In the genomic region with DNA sequence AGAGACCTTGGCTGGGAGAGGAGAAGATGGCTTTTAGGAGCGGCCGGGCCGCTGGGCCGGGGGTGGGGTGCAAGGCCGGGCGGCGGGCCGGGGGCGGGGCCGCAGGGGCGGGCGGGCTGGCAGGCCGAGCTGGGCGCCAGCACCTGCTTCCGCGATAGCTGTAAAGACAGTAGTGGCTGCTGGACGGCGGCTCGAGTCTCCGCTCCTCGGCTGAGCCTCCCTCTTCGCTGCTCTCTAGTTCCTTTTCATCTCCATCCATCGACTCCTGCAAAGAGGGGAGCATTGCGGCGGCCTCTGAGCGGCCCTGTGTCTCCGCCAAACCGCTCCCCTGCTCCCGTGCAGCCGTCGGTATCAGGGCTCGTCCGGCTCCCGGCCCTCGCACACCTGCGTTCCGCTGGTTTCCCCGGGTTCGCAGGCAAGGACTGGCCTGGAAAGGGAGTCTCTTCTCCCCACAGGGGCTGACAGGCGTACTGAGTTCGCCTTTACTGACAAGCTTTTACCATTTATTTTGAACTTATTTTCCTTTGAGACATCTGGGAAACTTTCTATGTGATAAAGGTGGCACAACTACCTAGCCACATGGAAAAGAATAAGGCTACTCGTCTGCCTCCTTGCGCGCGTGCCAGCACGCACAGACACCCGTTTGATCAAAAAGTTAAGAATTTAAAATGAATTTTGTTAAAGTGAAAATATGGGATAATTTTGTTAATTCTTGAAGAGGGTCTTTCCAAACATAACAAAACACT, we compare ENCODE assay signal across 8 cellular contexts. TPM values are rescaled to one million over a fixed set of nuclear protein-coding genes. Genes with fewer than 3 reads are reported as not detected.
DNase-seq lines count a peak whose midpoint lies in the region; ATAC-seq, FAIRE-seq and TF ChIP-seq lines count a peak whose summit lies in the region.

A gene with protein sequence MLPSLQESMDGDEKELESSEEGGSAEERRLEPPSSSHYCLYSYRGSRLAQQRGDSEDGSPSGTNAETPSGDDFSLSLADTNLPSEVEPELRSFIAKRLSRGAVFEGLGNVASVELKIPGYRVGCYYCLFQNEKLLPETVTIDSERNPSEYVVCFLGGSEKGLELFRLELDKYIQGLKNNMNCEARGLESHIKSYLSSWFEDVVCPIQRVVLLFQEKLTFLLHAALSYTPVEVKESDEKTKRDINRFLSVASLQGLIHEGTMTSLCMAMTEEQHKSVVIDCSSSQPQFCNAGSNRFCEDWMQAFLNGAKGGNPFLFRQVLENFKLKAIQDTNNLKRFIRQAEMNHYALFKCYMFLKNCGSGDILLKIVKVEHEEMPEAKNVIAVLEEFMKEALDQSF (minus strand): TSS at position 317 of the 746 bp plus-strand sequence. CDS start 34 bp downstream, at position 283.

- H3K27me3 ChIP-seq in astrocyte (ENCODE audit: insufficient read depth, low read length): no peaks in the 10 kb centered on the region
- no peaks in the 10 kb centered on the region for H3K27me3 ChIP-seq in aorta (ENCODE audit: control insufficient read depth in 1 of 2, insufficient read depth in 2 of 2, low read length in 1 of 2)

- TF ChIP-seq CTCF in GM10266 (IDR thresholded peaks at IDR 0.05; ENCODE audit: control insufficient read depth, insufficient read depth, low read depth, missing control alignments): no peak
- TF ChIP-seq CTCF in astrocyte (IDR thresholded peaks at IDR 0.05; ENCODE audit: insufficient read depth, low read depth, low read length): no peak

- peaks cover 2% of the 10 kb centered on the region for H3K36me3 Mint-ChIP-seq in astrocyte (ENCODE audit: low read depth, unreplicated experiment)

- no peaks in the 10 kb centered on the region for H3K27me3 Mint-ChIP-seq in astrocyte (ENCODE audit: low read depth, unreplicated experiment)

- no peaks in the 10 kb centered on the region for H4K20me1 ChIP-seq in astrocyte (ENCODE audit: insufficient read depth, low read length)

- H3K27ac Mint-ChIP-seq in astrocyte (ENCODE audit: unreplicated experiment): peak within 1 kb of the TSS; percentile 81

- H3K27ac ChIP-seq in astrocyte (ENCODE audit: low read depth, low read length) (peak within 1 kb of the TSS; percentile 25), aorta (ENCODE audit: low read depth in 1 of 2, low read length in 2 of 2) (peak within 1 kb of the TSS; percentile 70 to 92)

- no peak for FAIRE-seq in astrocyte (lab: Jason Lieb, UNC)

- H3K9me3 ChIP-seq in astrocyte (ENCODE audit: insufficient read depth, low read depth, low read length) (no peaks in the 10 kb centered on the region), aorta (ENCODE audit: control insufficient read depth, low read length) (no peaks in the 10 kb centered on the region)

- DNase-seq in GM10266 (ENCODE audit: extremely low spot score) (peak; percentile 83), NCI-H1105 treated with DMSO at 0.1 percent for 48 hours (lab: John Stamatoyannopoulos, UW) (peak; percentile 79), T-helper 9 cell (peak; percentile 60), astrocyte (ENCODE audit: low read depth) (peak; percentile 47), hippocampal formation (lab: John Stamatoyannopoulos, UW) (peak; percentile 73 to 75), renal cortical epithelial cell (ENCODE audit: low read depth) (peak; percentile 55), aorta (peak; percentile 82 to 92)

- no peaks in the 10 kb centered on the region for H3K9me3 Mint-ChIP-seq in astrocyte (ENCODE audit: unreplicated experiment)

- intact Hi-C loops in aorta (cut with DNase I): no loop called here

- peaks cover 7% of the 10 kb centered on the region for H3K4me1 Mint-ChIP-seq in astrocyte (ENCODE audit: low read depth, unreplicated experiment)

- peak within 1 kb of the TSS; percentile 72 for H3K4me3 ChIP-seq in astrocyte (ENCODE audit: insufficient read depth, low read depth, low read length)
- H3K4me3 ChIP-seq in aorta (ENCODE audit: low read length in 2 of 2): peak within 1 kb of the TSS; percentile 57 to 64

- H3K79me2 ChIP-seq in astrocyte (ENCODE audit: insufficient read depth, low read length): no peaks in the 10 kb centered on the region

- H3K36me3 ChIP-seq in astrocyte (ENCODE audit: insufficient read depth, low read length) (no peaks in the 10 kb centered on the region), aorta (ENCODE audit: control insufficient read depth in 1 of 2, insufficient read depth in 2 of 2, low read length in 1 of 2) (peaks cover 0 to 2% of the 10 kb centered on the region in 2 donors)

- H3K4me3 Mint-ChIP-seq in astrocyte (ENCODE audit: unreplicated experiment): peak within 1 kb of the TSS; percentile 93

- peaks cover 5% of the 10 kb centered on the region for H3K4me1 ChIP-seq in astrocyte (ENCODE audit: insufficient read depth, low read length)
- H3K4me1 ChIP-seq in aorta (ENCODE audit: control insufficient read depth in 1 of 2, insufficient read depth in 2 of 2, low read length in 2 of 2): peaks cover 0 to 6% of the 10 kb centered on the region in 2 donors

- peak within 1 kb of the TSS; percentile 89 for H3K4me2 ChIP-seq in astrocyte (ENCODE audit: low read length)

- WGBS in aorta, 2 donors: 4 to 6% methylated on average over 36 to 47 of the region's 47 CpGs

- H2AFZ ChIP-seq in astrocyte (ENCODE audit: low read depth, low read length): peak within 1 kb of the TSS; percentile 78

- peak within 1 kb of the TSS; percentile 83 for H3K9ac ChIP-seq in astrocyte (ENCODE audit: low read length)

- peak; percentile 83 for ATAC-seq in HG02610 (IDR thresholded peaks at IDR 0.05; ENCODE audit: unreplicated experiment)
- peak; percentile 92 for ATAC-seq in aorta (ENCODE audit: low FRiP score)

RNA-seq across cellular contexts. Expression of the gene that starts here (rescaled TPM):
- total RNA-seq in astrocyte (15.3 and 16.2 TPM in 2 replicates), renal cortical epithelial cell (15.6 and 21.0 TPM in 2 replicates), aorta (10 to 100 TPM; 10.9 to 16.2 TPM)
- 10 to 100 TPM in 1 of 2 donors, 1 to 10 TPM in 1; 9.1 to 11.7 TPM for polyA plus RNA-seq in aorta

Comparison
In these comparisons a context has a peak if more than half of its experiments do, and no peak if none do; other contexts are left out.
1. Peak in every context shown above with its lines: DNase-seq, ATAC-seq, H3K4me3 ChIP-seq and H3K27ac ChIP-seq.